Comparison of ENCODE assay signal across 14 cellular contexts in the genomic region with DNA sequence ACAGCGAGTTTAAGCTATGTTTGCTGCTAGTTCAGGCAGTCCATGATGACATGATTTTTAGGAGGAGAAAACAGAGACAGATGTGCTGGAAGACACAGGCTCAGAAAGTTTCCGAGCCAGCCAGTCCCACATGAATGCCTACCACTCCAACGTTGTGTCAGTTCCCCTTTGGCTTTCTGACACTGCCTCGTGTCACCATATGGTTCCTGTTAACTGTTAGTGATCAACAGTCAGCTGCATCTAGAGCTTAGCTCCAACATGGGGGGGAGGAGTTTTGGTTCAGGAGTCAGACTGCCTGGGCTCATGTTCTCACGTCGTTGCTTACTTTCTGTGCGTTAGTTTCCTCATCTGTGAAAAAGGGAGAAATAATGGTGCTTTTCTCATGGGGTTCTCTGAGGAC.
A peak's percentile ranks its signal among the peaks of the same experiment; 100 is the strongest.
DNase-seq lines count a peak whose midpoint lies in the region; ATAC-seq, FAIRE-seq and TF ChIP-seq lines count a peak whose summit lies in the region.
"Had no signal": no experiment of that assay in that cellular context is flagged by ENCODE, and none has a peak within 500 bp of the region (broad histone marks: within the 10 kb centered on the region; RNA-seq: fewer than 3 reads in every experiment).

No MANE protein-coding gene starts in this region.

- intact Hi-C loops in spleen (cut with DNase I; ENCODE audit: low total_unique reads): no loop called here
- intact Hi-C loops in colonic mucosa (cut with DNase I): no loop called here

- peak overlapping the region in 1 of 8 donors; percentile 48 for H3K4me3 ChIP-seq in spleen
- H3K4me3 ChIP-seq in colonic mucosa: no peak overlapping the region
- H3K4me3 ChIP-seq: GM23338, pancreas, testis had no signal

- DNase-seq in GM19239 (ENCODE audit: insufficient read length, low spot score): no peak
- DNase-seq in NCI-H1694 treated with DMSO at 0.1 percent for 48 hours (lab: John Stamatoyannopoulos, UW): peak; percentile 57
- no peak for DNase-seq in spleen
- no peak for DNase-seq in NCI-H345 treated with DMSO at 0.1 percent for 48 hours (lab: John Stamatoyannopoulos, UW; ENCODE audit: unreplicated experiment)
- no peak for DNase-seq in NCI-H128 (lab: John Stamatoyannopoulos, UW; ENCODE audit: unreplicated experiment)
- DNase-seq in colonic mucosa: no peak
- DNase-seq: left colon; pancreas; stimulated activated CD4-positive, alpha-beta T cell treated with anti-CD3 and anti-CD28 coated beads, Interleukin-2, amount 100 ng/mL, for 48 hours; testis had no signal

- H3K9ac ChIP-seq in colonic mucosa (ENCODE audit: low read depth in 2 of 2, low read length in 2 of 2): no peak overlapping the region

- WGBS in spleen, 5 donors: 25 to 51% (median 40%) methylated on average over 6 to 7 of the region's 7 CpGs

- H3K36me3 ChIP-seq in spleen (no peaks in the 10 kb centered on the region), colonic mucosa (no peaks in the 10 kb centered on the region)
- H3K36me3 ChIP-seq: pancreas had no signal

- peak; percentile 49 for ATAC-seq in HG02840 (IDR thresholded peaks at IDR 0.05; ENCODE audit: low FRiP score, unreplicated experiment)
- no peak for ATAC-seq in GM18873 (IDR thresholded peaks at IDR 0.05; ENCODE audit: low FRiP score, unreplicated experiment)
- ATAC-seq: GM23338, HepG2, left colon had no signal

- H3K9me3 ChIP-seq in spleen (no peaks in the 10 kb centered on the region), colonic mucosa (no peaks in the 10 kb centered on the region)
- H3K9me3 ChIP-seq: pancreas, testis had no signal

- H3K27ac ChIP-seq in spleen: peak overlapping the region in 7 of 8 donors; percentile 66 to 87 (median 82)
- H3K27ac ChIP-seq in colonic mucosa: no peak overlapping the region
- H3K27ac ChIP-seq: pancreas, testis had no signal

- peak; percentile 89 for FAIRE-seq in GM19239 (lab: Jason Lieb, UNC)
- FAIRE-seq: HepG2, pancreas had no signal

- H3K4me1 ChIP-seq in spleen: peaks cover 0 to 36% (median 11%) of the 10 kb centered on the region in 6 donors
- no peaks in the 10 kb centered on the region for H3K4me1 ChIP-seq in colonic mucosa
- H3K4me1 ChIP-seq: testis had no signal

- no peak for TF ChIP-seq CTCF in spleen (IDR thresholded peaks at IDR 0.05 in 8 of 11, conservative IDR thresholded peaks at IDR 0.05 in 3 of 11)
- no peak for TF ChIP-seq CTCF in colonic mucosa (IDR thresholded peaks at IDR 0.05)

- no peaks in the 10 kb centered on the region for H3K27me3 ChIP-seq in spleen (replicated peaks in 1 of 7)
- H3K27me3 ChIP-seq in colonic mucosa: no peaks in the 10 kb centered on the region
- H3K27me3 ChIP-seq: pancreas, testis had no signal

- TF ChIP-seq POLR2A in spleen (IDR thresholded peaks at IDR 0.05): no peak
